In genomic region chr11:114062272-114062671, GRCh38 we compare ENCODE assay signal across 9 cellular contexts. TPM values are rescaled to one million over a fixed set of nuclear protein-coding genes. Genes with fewer than 3 reads are reported as not detected.
DNase-seq lines count a peak whose midpoint lies in the region; ATAC-seq and TF ChIP-seq lines count a peak whose summit lies in the region.
"Had no signal": no experiment of that assay in that cellular context is flagged by ENCODE, and none has a peak within 500 bp of the region (broad histone marks: within the 10 kb centered on the region; RNA-seq: fewer than 3 reads in every experiment).

No MANE protein-coding gene starts in this region.

- peaks cover 14 to 79% (median 73%) of the 10 kb centered on the region in 12 donors for H3K4me1 ChIP-seq in heart left ventricle
- peaks cover 1% of the 10 kb centered on the region for H3K4me1 ChIP-seq in urinary bladder (ENCODE audit: insufficient read depth)

- peaks cover 23% of the 10 kb centered on the region for H3K36me3 Mint-ChIP-seq in brain
- H3K36me3 Mint-ChIP-seq in nephron (ENCODE audit: low read depth): peaks cover 7% of the 10 kb centered on the region

- TF ChIP-seq POLR2A in heart left ventricle (IDR thresholded peaks at IDR 0.05): no peak

- intact Hi-C loops in heart left ventricle (cut with DNase I) (loop anchor here in 9 of 10 donors (5.0 to 10.0 kb wide), 7 partner anchors 45 to 120 kb away; no protein-coding TSS in a partner anchor), left cardiac atrium (cut with DNase I) (loop anchor here in 1 of 2 donors (5.0 to 10.0 kb wide), 2 partner anchors 53 to 115 kb away; no protein-coding TSS in a partner anchor)

- TF ChIP-seq CTCF in heart left ventricle (IDR thresholded peaks at IDR 0.05): no peak
- no peak for TF ChIP-seq CTCF in brain (conservative IDR thresholded peaks at IDR 0.05)
- no peak for TF ChIP-seq CTCF in nephron (IDR thresholded peaks at IDR 0.05; ENCODE audit: unreplicated experiment in 3 of 3)

- H3K27ac Mint-ChIP-seq in brain (peak overlapping the region in 3 of 5 experiments; percentile 28 to 99 (median 93)), nephron (no peak overlapping the region)

- H3K4me1 Mint-ChIP-seq in brain (peaks cover 63% of the 10 kb centered on the region), nephron (no peaks in the 10 kb centered on the region)

- H3K4me3 Mint-ChIP-seq in brain (peak overlapping the region; percentile 91 to 99 (median 97)), nephron (peak overlapping the region; percentile 25 to 90 (median 55))

- H3K9me3 ChIP-seq in heart left ventricle: no peaks in the 10 kb centered on the region

- ATAC-seq in heart left ventricle: no peak
- no peak for ATAC-seq in left cardiac atrium

- H3K9me3 Mint-ChIP-seq in brain: peaks cover 0 to 5% (median 0%) of the 10 kb centered on the region in 5 experiments
- H3K9me3 Mint-ChIP-seq in nephron: no peaks in the 10 kb centered on the region

- no peak for DNase-seq in heart left ventricle
- no peak for DNase-seq in left cardiac atrium
- no peak for DNase-seq in LoVo (ENCODE audit: low spot score)
- DNase-seq in T-helper 1 cell: no peak
- DNase-seq in cerebellar cortex (ENCODE audit: low spot score): no peak
- DNase-seq: NCI-H2107 had no signal

- 85 to 97% (median 94%) methylated on average over 9 of the region's 9 CpGs for WGBS in heart left ventricle, 4 donors
- 97% methylated on average over 9 of the region's 9 CpGs for WGBS in urinary bladder

- H3K4me3 ChIP-seq in heart left ventricle (peak overlapping the region in 7 of 12 donors; percentile 60 to 99 (median 78)), urinary bladder (ENCODE audit: low read depth, low read length) (peak overlapping the region; percentile 99)

- H3K27ac ChIP-seq in heart left ventricle (peak overlapping the region in 11 of 12 donors; percentile 79 to 100 (median 98)), urinary bladder (ENCODE audit: low read depth) (no peak overlapping the region)

- peaks cover 0 to 11% (median 0%) of the 10 kb centered on the region in 9 donors for H3K27me3 ChIP-seq in heart left ventricle

- H3K36me3 ChIP-seq in heart left ventricle (peaks cover 5 to 48% (median 35%) of the 10 kb centered on the region in 9 donors), urinary bladder (ENCODE audit: insufficient read depth) (peaks cover 10% of the 10 kb centered on the region)

- H3K27me3 Mint-ChIP-seq in brain (peaks cover 51% of the 10 kb centered on the region), nephron (ENCODE audit: low read depth) (peaks cover 92% of the 10 kb centered on the region)

RNA-seq across cellular contexts. Expression of gene ZBTB16, which starts 2.8 kb away (rescaled TPM):
- total RNA-seq in heart left ventricle: 100 to 1,000 TPM in 2 of 9 donors, 10 to 100 TPM in 7; 15.3 to 130 (median 62.8) TPM
- polyA plus RNA-seq in heart left ventricle: 10 to 100 TPM; 44.0 to 86.1 TPM
- total RNA-seq in left cardiac atrium: 10 to 100 TPM; 65.2 to 79.5 TPM
- 10.3 TPM for polyA plus RNA-seq in brain (ENCODE audit: insufficient read depth, low read depth, low replicate concordance)
- 10.3 TPM for total RNA-seq in urinary bladder
- 95.2 TPM for polyA plus RNA-seq in urinary bladder

Comparison
In these comparisons a context has a peak if more than half of its experiments do, and no peak if none do; other contexts are left out.
1. H3K27ac Mint-ChIP-seq: peak in brain (3 of 5); none in nephron (0 of 3).